Comparison of ENCODE assay signal across 8 cellular contexts in genomic region chr4:37561803-37562207, GRCh38.
DNase-seq lines count a peak whose midpoint lies in the region; ATAC-seq and TF ChIP-seq lines count a peak whose summit lies in the region.

No MANE protein-coding gene starts in this region.

- H3K9me3 ChIP-seq in fibroblast of lung (ENCODE audit: control insufficient read depth, insufficient read depth, low read depth, low read length) (no peaks in the 10 kb centered on the region), gastroesophageal sphincter (no peaks in the 10 kb centered on the region)

- no peaks in the 10 kb centered on the region for H4K20me1 ChIP-seq in fibroblast of lung (ENCODE audit: control insufficient read depth, extremely low read depth, insufficient read depth, low read length)

- H3K27me3 ChIP-seq in fibroblast of lung (ENCODE audit: control insufficient read depth, insufficient read depth, low read length), result no peaks in the 10 kb centered on the region
- H3K27me3 ChIP-seq in gastroesophageal sphincter, result no peaks in the 10 kb centered on the region

- no peak for TF ChIP-seq POLR2A in gastroesophageal sphincter (IDR thresholded peaks at IDR 0.05)

- ATAC-seq in GM18520 (IDR thresholded peaks at IDR 0.05; ENCODE audit: unreplicated experiment) (peak; percentile 95), GM21825 (IDR thresholded peaks at IDR 0.05; ENCODE audit: unreplicated experiment) (peak; percentile 98), HG03571 (IDR thresholded peaks at IDR 0.05; ENCODE audit: unreplicated experiment) (peak; percentile 97), gastroesophageal sphincter (no peak)

- H3K4me2 ChIP-seq in fibroblast of lung (ENCODE audit: extremely low read depth, insufficient read depth, low read length), result no peak overlapping the region

- no peak overlapping the region for H2AFZ ChIP-seq in fibroblast of lung (ENCODE audit: low read length)

- H3K27ac ChIP-seq in fibroblast of lung (ENCODE audit: insufficient read depth, low read length), result no peak overlapping the region
- H3K27ac ChIP-seq in caudate nucleus (ENCODE audit: low read depth, low read length), result no peak overlapping the region
- H3K27ac ChIP-seq in gastroesophageal sphincter, result no peak overlapping the region

- H3K4me1 ChIP-seq in fibroblast of lung (ENCODE audit: control insufficient read depth, extremely low read depth, insufficient read depth, low read length), result no peaks in the 10 kb centered on the region
- H3K4me1 ChIP-seq in gastroesophageal sphincter, result no peaks in the 10 kb centered on the region

- H3K4me3 ChIP-seq in fibroblast of lung (replicated peaks in 1 of 4; ENCODE audit: control extremely low read depth in 1 of 4, insufficient read depth in 1 of 4, low read depth in 3 of 4, low read length in 4 of 4), result no peak overlapping the region
- no peak overlapping the region for H3K4me3 ChIP-seq in gastroesophageal sphincter

- no peak overlapping the region for H3K9ac ChIP-seq in fibroblast of lung (ENCODE audit: insufficient read depth, low read length)

- DNase-seq in fibroblast of lung (ENCODE audit: low read depth in 2 of 2) (peak; percentile 5 to 93), NCI-H146 treated with DMSO at 0.1 percent for 48 hours (lab: John Stamatoyannopoulos, UW; ENCODE audit: unreplicated experiment) (no peak), NCI-H2196 (lab: John Stamatoyannopoulos, UW; ENCODE audit: unreplicated experiment) (no peak), caudate nucleus (lab: John Stamatoyannopoulos, UW) (no peak)

- H3K36me3 ChIP-seq in fibroblast of lung (ENCODE audit: control insufficient read depth, insufficient read depth, low read length) (no peaks in the 10 kb centered on the region), gastroesophageal sphincter (no peaks in the 10 kb centered on the region)

- TF ChIP-seq EP300 in gastroesophageal sphincter (IDR thresholded peaks at IDR 0.05), result no peak

- no peak for TF ChIP-seq CTCF in fibroblast of lung (conservative IDR thresholded peaks at IDR 0.05 in 1 of 2, IDR thresholded peaks at IDR 0.05 in 1 of 2; ENCODE audit: low read depth in 1 of 2, low read length in 2 of 2)
- TF ChIP-seq CTCF in gastroesophageal sphincter (IDR thresholded peaks at IDR 0.05), result no peak

- WGBS in gastroesophageal sphincter (ENCODE audit: low coverage in 1 of 2), 2 donors, result 33 to 44% methylated on average over 1 of the region's 1 CpG

- no peaks in the 10 kb centered on the region for H3K79me2 ChIP-seq in fibroblast of lung (ENCODE audit: control insufficient read depth, insufficient read depth, low read length)

Comparison
In these comparisons a context has a peak if more than half of its experiments do, and no peak if none do; other contexts are left out.
1. DNase-seq: peak in fibroblast of lung (2 of 2); none in NCI-H146 treated with DMSO at 0.1 percent for 48 hours (single experiment), NCI-H2196 (single experiment) and caudate nucleus (0 of 61).